In the genomic region with DNA sequence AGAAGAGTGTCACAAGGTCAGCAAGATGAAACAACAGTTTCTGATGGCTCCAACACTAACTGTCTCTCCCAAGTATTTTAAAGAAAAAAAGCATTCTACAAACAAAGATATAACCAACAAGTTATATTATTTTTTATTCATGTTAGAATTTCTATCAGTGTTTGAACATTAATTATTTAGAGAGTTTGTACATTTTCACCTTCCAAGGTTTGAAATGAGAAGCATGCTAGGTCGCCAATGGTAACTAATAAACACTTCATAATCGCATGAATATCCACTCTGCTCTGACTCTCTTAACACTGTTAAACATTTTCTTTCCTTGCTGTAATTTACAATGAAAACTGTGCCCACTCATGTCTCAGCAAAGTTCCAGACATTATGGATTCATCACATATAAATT, we compare ENCODE assay signal across 8 cellular contexts.
"Had no signal": no experiment of that assay in that cellular context is flagged by ENCODE, and none has a peak within 500 bp of the region (broad histone marks: within the 10 kb centered on the region; RNA-seq: fewer than 3 reads in every experiment).

No MANE protein-coding gene starts in this region.

- H3K4me3 ChIP-seq: GM12878 had no signal

- FAIRE-seq: G401.6, GM12878, GM12891, GM12892, GM18507, GM19239 had no signal

- DNase-seq: GDM1, GF-D8 had no signal

- ATAC-seq: GM12878 had no signal
